ENCODE assay signal across 8 cellular contexts in the genomic region with DNA sequence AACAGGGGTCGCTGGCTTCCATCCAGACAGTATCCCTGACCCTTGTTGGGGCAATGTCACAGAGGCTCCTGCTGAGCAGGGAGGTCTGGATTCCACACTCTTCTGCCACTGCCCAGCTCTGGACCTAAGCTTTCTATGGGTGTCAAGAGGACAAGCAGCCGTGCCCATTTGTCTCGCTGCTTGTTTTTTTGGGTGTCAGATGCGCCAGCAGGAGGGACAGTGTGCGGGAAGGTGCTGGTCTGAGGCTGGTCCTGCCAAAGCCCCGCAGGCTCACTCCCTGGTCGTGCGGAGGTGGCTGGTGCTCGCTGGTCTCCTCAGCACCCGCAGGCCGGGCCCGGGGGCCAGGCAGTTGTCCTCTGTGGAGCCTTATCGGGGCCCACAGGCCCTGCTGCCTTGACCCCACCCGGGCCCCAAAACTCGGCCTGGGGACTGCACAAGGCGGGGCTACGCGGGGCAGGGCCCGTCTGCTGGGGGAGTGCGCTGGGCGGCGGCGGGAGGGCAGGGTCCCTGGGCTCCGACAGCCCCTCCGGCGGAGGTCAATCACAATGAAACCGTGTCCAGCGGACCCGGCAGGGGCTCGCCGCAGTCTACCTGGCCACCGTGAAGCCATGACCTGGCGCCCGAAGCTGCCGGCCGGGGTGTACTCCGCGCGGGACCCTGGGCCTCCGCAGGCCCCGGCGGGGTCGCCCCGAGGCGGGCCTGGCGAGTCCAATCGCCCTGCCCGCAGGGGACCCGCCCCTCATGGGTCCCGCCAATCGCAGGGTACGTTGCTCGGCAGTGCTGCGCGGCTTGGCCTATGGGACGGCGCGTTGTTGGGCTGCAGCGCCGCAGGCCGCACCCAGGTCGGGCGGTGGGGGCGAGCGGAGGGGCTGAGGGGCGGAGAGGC. TPM values are rescaled to one million over a fixed set of nuclear protein-coding genes. Genes with fewer than 3 reads are reported as not detected.
DNase-seq lines count a peak whose midpoint lies in the region; TF ChIP-seq lines count a peak whose summit lies in the region.

ADD1 (plus strand) TSS at position 822 of the 886 bp plus-strand sequence. CDS start 32,072 bp downstream, outside the sequence.

- intact Hi-C loops in cardiac septum (cut with DNase I) (loop anchor here (5.0 kb wide), 2 partner anchors 81 to 89 kb away; no protein-coding TSS in a partner anchor), transverse colon (cut with DNase I; ENCODE audit: low total_unique reads) (loop anchor here (5.0 kb wide), 1 partner anchor 89 kb away; no protein-coding TSS in a partner anchor)

- WGBS in transverse colon (ENCODE audit: low coverage in 1 of 2), 2 donors = 1% methylated on average over 28 of the region's 66 CpGs; no CpG with 5 or more reads in 1 of the 2 donors

- TF ChIP-seq EP300 in transverse colon (IDR thresholded peaks at IDR 0.05; ENCODE audit: low read depth) = no peak

- peak; percentile 92 for TF ChIP-seq POLR2A in transverse colon (IDR thresholded peaks at IDR 0.05)

- H3K9ac ChIP-seq in adipocyte (ENCODE audit: low read length) = peak within 1 kb of the TSS; percentile 93

- H3K27ac ChIP-seq in transverse colon = peak within 1 kb of the TSS; percentile 90 to 95 (median 94)

- H3K27me3 ChIP-seq in adipocyte (replicated peaks; ENCODE audit: control insufficient read depth, insufficient read depth, low read length) = no peaks in the 10 kb centered on the region
- no peaks in the 10 kb centered on the region for H3K27me3 ChIP-seq in transverse colon

- in situ Hi-C loops in transverse colon (cut with MboI; ENCODE audit: low pct_ligation_motif_present in 1 of 4, low pct_unique_long_range_greater_than_20kb in 1 of 4, low sequenced_read_pairs in 3 of 4) = no loop called here

- TF ChIP-seq CTCF in GM10266 (IDR thresholded peaks at IDR 0.05; ENCODE audit: control insufficient read depth, insufficient read depth, low read depth, missing control alignments) (no peak), transverse colon (IDR thresholded peaks at IDR 0.05) (no peak)

- no peaks in the 10 kb centered on the region for H3K36me3 ChIP-seq in adipocyte (ENCODE audit: control insufficient read depth, insufficient read depth, low read length, severe bottlenecking)
- no peaks in the 10 kb centered on the region for H3K36me3 ChIP-seq in transverse colon

- POLR2A ChIA-PET in HEK293T (lab: Yijun Ruan, JAX) = interaction anchor here (1.2 to 1.5 kb wide), 2 partner anchors 19 to 120 kb away, joined by 3 to 6 read pairs; partner anchors contain the start of genes GRK4 and NOP14

- DNase-seq in GM10266 (ENCODE audit: extremely low spot score) (peak; percentile 99), HEK293T (ENCODE audit: extremely low spot score) (peak; percentile 100), MV-4-11 (lab: John Stamatoyannopoulos, UW) (peak; percentile 76), T follicular helper cell (ENCODE audit: low read depth) (peak; percentile 86), adipocyte (ENCODE audit: low read depth) (peak; percentile 94), cardiac septum (ENCODE audit: low spot score) (peak; percentile 97), pons (ENCODE audit: low spot score) (peak; percentile 89), transverse colon (peak; percentile 95)

- H3K9me3 ChIP-seq in adipocyte (ENCODE audit: control insufficient read depth, low read length) (no peaks in the 10 kb centered on the region), transverse colon (no peaks in the 10 kb centered on the region)

- CTCF ChIA-PET in HEK293T (lab: Yijun Ruan, JAX) = no interaction called here

- peaks cover 16% of the 10 kb centered on the region for H3K4me1 ChIP-seq in adipocyte (ENCODE audit: control insufficient read depth, insufficient read depth, low read length)
- peaks cover 17 to 48% (median 26%) of the 10 kb centered on the region in 4 donors for H3K4me1 ChIP-seq in transverse colon

- H3K4me3 ChIP-seq in adipocyte (ENCODE audit: low read length) (peak within 1 kb of the TSS; percentile 98), transverse colon (peak within 1 kb of the TSS; percentile 78 to 98 (median 84))

TF ChIP-seq in HEK293T, 16 proteins besides CTCF, POLR2A, EP300 and RAD21:
- TF ChIP-seq ZNF384 (IDR thresholded peaks at IDR 0.05) = no peak
- TF ChIP-seq HDGF (IDR thresholded peaks at IDR 0.05; ENCODE audit: borderline replicate concordance) = peak; percentile 73; the same call in 1 of the 2 replicates
- no peak; the same call in 1 of the 2 replicates for TF ChIP-seq L3MBTL2 (conservative IDR thresholded peaks at IDR 0.05)
- peak; percentile 57 for TF ChIP-seq SP1 (IDR thresholded peaks at IDR 0.05)
- TF ChIP-seq SUZ12 (IDR thresholded peaks at IDR 0.05) = no peak
- no peak for TF ChIP-seq ARNT (IDR thresholded peaks at IDR 0.05)
- no peak for TF ChIP-seq ELF4 (IDR thresholded peaks at IDR 0.05)
- TF ChIP-seq LEF1 (IDR thresholded peaks at IDR 0.05; ENCODE audit: borderline replicate concordance) = no peak
- no peak for TF ChIP-seq FOXA1 (IDR thresholded peaks at IDR 0.05)

RNA-seq across cellular contexts. Expression of gene ADD1, which starts in this region (rescaled TPM):
- 213 TPM for total RNA-seq in cardiac septum
- 100 to 1,000 TPM; 218 to 392 (median 299) TPM for total RNA-seq in transverse colon

Comparison
In these comparisons a context has a peak if more than half of its experiments do, and no peak if none do; other contexts are left out.
1. Peak in every context shown above with its lines: DNase-seq, H3K4me3 ChIP-seq and H3K27ac ChIP-seq.